In genomic region chr16:70416748-70417616, GRCh38 we compare ENCODE assay signal across 10 cellular contexts. TPM values are rescaled to one million over a fixed set of nuclear protein-coding genes. Genes with fewer than 3 reads are reported as not detected.
A peak's percentile ranks its signal among the peaks of the same experiment; 100 is the strongest.
DNase-seq lines count a peak whose midpoint lies in the region; ATAC-seq and TF ChIP-seq lines count a peak whose summit lies in the region.
"Had no signal": no experiment of that assay in that cellular context is flagged by ENCODE, and none has a peak within 500 bp of the region (broad histone marks: within the 10 kb centered on the region; RNA-seq: fewer than 3 reads in every experiment).

No MANE protein-coding gene starts in this region.

- WGBS in upper lobe of left lung, 2 donors = 79 to 89% methylated on average over 10 to 13 of the region's 17 CpGs
- 78 to 96% methylated on average over 6 to 7 of the region's 17 CpGs for WGBS in gastroesophageal sphincter (ENCODE audit: low coverage in 1 of 2), 2 donors

- no peaks in the 10 kb centered on the region for H3K9me3 ChIP-seq in CD4-positive, CD25-positive, alpha-beta regulatory T cell (ENCODE audit: control insufficient read depth in 2 of 2, low read length in 2 of 2)
- no peaks in the 10 kb centered on the region for H3K9me3 ChIP-seq in upper lobe of left lung
- no peaks in the 10 kb centered on the region for H3K9me3 ChIP-seq in gastroesophageal sphincter
- H3K9me3 ChIP-seq: breast epithelium had no signal

- H3K4me1 ChIP-seq in CD4-positive, CD25-positive, alpha-beta regulatory T cell (ENCODE audit: control insufficient read depth, insufficient read depth, low read length, poor library complexity, severe bottlenecking) = peaks cover 29% of the 10 kb centered on the region
- peaks cover 18 to 35% (median 27%) of the 10 kb centered on the region in 4 donors for H3K4me1 ChIP-seq in upper lobe of left lung
- peaks cover 0 to 52% (median 0%) of the 10 kb centered on the region in 3 donors for H3K4me1 ChIP-seq in gastroesophageal sphincter
- H3K4me1 ChIP-seq: breast epithelium had no signal

- H3K27me3 ChIP-seq in CD4-positive, CD25-positive, alpha-beta regulatory T cell (ENCODE audit: control insufficient read depth, insufficient read depth, low read length) = no peaks in the 10 kb centered on the region
- H3K27me3 ChIP-seq in upper lobe of left lung (no peaks in the 10 kb centered on the region), gastroesophageal sphincter (no peaks in the 10 kb centered on the region)
- H3K27me3 ChIP-seq: breast epithelium had no signal

- peaks cover 3% of the 10 kb centered on the region for H3K36me3 ChIP-seq in CD4-positive, CD25-positive, alpha-beta regulatory T cell (ENCODE audit: control insufficient read depth, insufficient read depth, low read length)
- H3K36me3 ChIP-seq in upper lobe of left lung = peaks cover 0 to 1% (median 0%) of the 10 kb centered on the region in 4 donors
- H3K36me3 ChIP-seq in gastroesophageal sphincter = peaks cover 0 to 8% of the 10 kb centered on the region in 2 donors
- H3K36me3 ChIP-seq: breast epithelium had no signal

- H3K27ac Mint-ChIP-seq in CD4-positive, CD25-positive, alpha-beta regulatory T cell = peak overlapping the region in 2 of 3 donors; percentile 73 to 93

- ATAC-seq in CD4-positive, CD25-positive, alpha-beta regulatory T cell (ENCODE audit: low read depth in 2 of 2) = no peak
- ATAC-seq in HG02885 (IDR thresholded peaks at IDR 0.05; ENCODE audit: poor library complexity, unreplicated experiment) (peak; percentile 80), upper lobe of left lung (ENCODE audit: low FRiP score in 2 of 2) (no peak), gastroesophageal sphincter (no peak)

- no peak for TF ChIP-seq EP300 in upper lobe of left lung (IDR thresholded peaks at IDR 0.05)
- TF ChIP-seq EP300 in gastroesophageal sphincter (IDR thresholded peaks at IDR 0.05) = no peak

- peaks cover 9 to 66% (median 24%) of the 10 kb centered on the region in 4 donors for H3K4me1 Mint-ChIP-seq in CD4-positive, CD25-positive, alpha-beta regulatory T cell

- H3K4me3 ChIP-seq in CD4-positive, CD25-positive, alpha-beta regulatory T cell (ENCODE audit: low read depth, low read length) = no peak overlapping the region
- no peak overlapping the region for H3K4me3 ChIP-seq in foreskin fibroblast (ENCODE audit: low read depth in 1 of 2, low read length in 2 of 2)
- H3K4me3 ChIP-seq in upper lobe of left lung = no peak overlapping the region
- H3K4me3 ChIP-seq in gastroesophageal sphincter = no peak overlapping the region
- H3K4me3 ChIP-seq: breast epithelium had no signal

- intact Hi-C loops in posterior vena cava (cut with DNase I) = no loop called here

- H3K27ac ChIP-seq in CD4-positive, CD25-positive, alpha-beta regulatory T cell (ENCODE audit: insufficient read depth, low read length, poor library complexity, severe bottlenecking) = no peak overlapping the region
- H3K27ac ChIP-seq in upper lobe of left lung = peak overlapping the region in 1 of 4 donors; percentile 14
- H3K27ac ChIP-seq in gastroesophageal sphincter = no peak overlapping the region
- H3K27ac ChIP-seq: breast epithelium had no signal

- peak; percentile 18 for TF ChIP-seq POLR2A in GM18951 (IDR thresholded peaks at IDR 0.05; ENCODE audit: extremely low read depth, insufficient read depth, insufficient read length)
- TF ChIP-seq POLR2A in upper lobe of left lung (IDR thresholded peaks at IDR 0.05) = no peak
- TF ChIP-seq POLR2A in gastroesophageal sphincter (IDR thresholded peaks at IDR 0.05) = no peak

- H3K27me3 Mint-ChIP-seq in CD4-positive, CD25-positive, alpha-beta regulatory T cell = no peaks in the 10 kb centered on the region

- no peak overlapping the region for H3K4me3 Mint-ChIP-seq in CD4-positive, CD25-positive, alpha-beta regulatory T cell
- H3K4me3 Mint-ChIP-seq: immature natural killer cell had no signal

- in situ Hi-C loops in GM18951 (cut with MboI; ENCODE audit: low sequenced_read_pairs, unreplicated experiment) = no loop called here

- peaks cover 10% of the 10 kb centered on the region for H3K36me3 Mint-ChIP-seq in CD4-positive, CD25-positive, alpha-beta regulatory T cell

- no peak for DNase-seq in CD4-positive, CD25-positive, alpha-beta regulatory T cell
- DNase-seq in UCSD-AML1 (lab: John Stamatoyannopoulos, UW; ENCODE audit: unreplicated experiment) (peak; percentile 52), foreskin fibroblast (no peak), upper lobe of left lung (no peak), posterior vena cava (ENCODE audit: low spot score) (no peak)
- DNase-seq: immature natural killer cell had no signal

- H3K9me3 Mint-ChIP-seq in CD4-positive, CD25-positive, alpha-beta regulatory T cell = no peaks in the 10 kb centered on the region
- H3K9me3 Mint-ChIP-seq: immature natural killer cell had no signal

- no peak for TF ChIP-seq CTCF in foreskin fibroblast (IDR thresholded peaks at IDR 0.05; ENCODE audit: low read depth, low read length)
- no peak for TF ChIP-seq CTCF in upper lobe of left lung (IDR thresholded peaks at IDR 0.05)
- no peak for TF ChIP-seq CTCF in gastroesophageal sphincter (IDR thresholded peaks at IDR 0.05)

RNA-seq across cellular contexts. Expression of gene ST3GAL2, which starts 21.9 kb away (rescaled TPM):
- 22.1 TPM for total RNA-seq in CD4-positive, CD25-positive, alpha-beta regulatory T cell
- 10 to 100 TPM; 10.5 to 17.5 (median 14.6) TPM for polyA plus RNA-seq in CD4-positive, CD25-positive, alpha-beta regulatory T cell
- total RNA-seq in upper lobe of left lung (10 to 100 TPM; 12.5 to 50.3 (median 26.1) TPM), posterior vena cava (10 to 100 TPM; 27.7 to 29.4 TPM), gastroesophageal sphincter (10 to 100 TPM; 17.6 to 35.6 (median 24.8) TPM)

RNA-seq across cellular contexts. Expression of gene FCSK, which starts 37.4 kb away (rescaled TPM):
- total RNA-seq in CD4-positive, CD25-positive, alpha-beta regulatory T cell = 28.5 TPM
- polyA plus RNA-seq in CD4-positive, CD25-positive, alpha-beta regulatory T cell = 10 to 100 TPM in 1 of 4 donors, 1 to 10 TPM in 3; 5.7 to 11.5 (median 7.7) TPM
- total RNA-seq in upper lobe of left lung = 10 to 100 TPM; 16.0 to 51.3 (median 24.5) TPM
- 10 to 100 TPM; 10.7 to 11.0 TPM for total RNA-seq in posterior vena cava
- 10 to 100 TPM in 3 of 4 donors, 1 to 10 TPM in 1; 6.9 to 21.8 (median 12.4) TPM for total RNA-seq in gastroesophageal sphincter
